In genomic region chr14:54325766-54326165, GRCh38 we compare ENCODE assay signal across 27 cellular contexts.
"Had no signal": no experiment of that assay in that cellular context is flagged by ENCODE, and none has a peak within 500 bp of the region (broad histone marks: within the 10 kb centered on the region; RNA-seq: fewer than 3 reads in every experiment).

No MANE protein-coding gene starts in this region.

- DNase-seq: activated B cell treated with CpG ODN at 0.5 μM for 24 hours; activated CD4-positive, alpha-beta T cell treated with anti-CD3 and anti-CD28 coated beads, Interleukin-2, amount 50 U/mL, for 1 hour; activated CD8-positive, alpha-beta memory T cell treated with anti-CD3 and anti-CD28 coated beads, Interleukin-2, amount 50 U/mL, for 4 hours; activated CD8-positive, alpha-beta T cell treated with anti-CD3 and anti-CD28 coated beads for 36 hours; activated gamma-delta T cell treated with Interleukin-2 at 50 U/mL for 16 hours; activated naive CD4-positive, alpha-beta T cell treated with anti-CD3 and anti-CD28 coated beads, Interleukin-2, amount 10 ng/mL, durations not matched to agents 7 days and 5 days; activated naive CD8-positive, alpha-beta T cell treated with anti-CD3 and anti-CD28 coated beads for 36 hours; activated T-cell treated with anti-CD3 and anti-CD28 coated beads, Interleukin-2, amount 50 U/mL, for 72 hours; adrenal gland; anterior cingulate cortex; Karpas-422; NCI-H1092; NCI-H1417; NCI-H1930; NCI-H2171; NCI-H2227 treated with DMSO at 0.1 percent for 48 hours; NCI-H446 treated with DMSO at 0.1 percent for 48 hours; NCI-H524 treated with DMSO at 0.1 percent for 48 hours; NCI-H774; RPMI8226; T-cell; T-helper 2 cell; T1000 had no signal

- H3K4me1 ChIP-seq: adrenal gland had no signal

- H3K4me3 ChIP-seq: adrenal gland, K562, SK-N-MC had no signal

- H3K27me3 ChIP-seq: adrenal gland had no signal

- H3K27ac ChIP-seq: adrenal gland, SK-N-MC had no signal

- ATAC-seq: activated CD8-positive, alpha-beta T cell treated with anti-CD3 and anti-CD28 coated beads for 36 hours; activated T-cell treated with anti-CD3 and anti-CD28 coated beads, Interleukin-2, amount 50 U/mL, for 72 hours; K562; Panc1; Right ventricle myocardium inferior; T-cell had no signal

- H3K9me3 ChIP-seq: adrenal gland had no signal

- H3K36me3 ChIP-seq: adrenal gland had no signal
